Comparison of ENCODE assay signal across 29 cellular contexts in the genomic region with DNA sequence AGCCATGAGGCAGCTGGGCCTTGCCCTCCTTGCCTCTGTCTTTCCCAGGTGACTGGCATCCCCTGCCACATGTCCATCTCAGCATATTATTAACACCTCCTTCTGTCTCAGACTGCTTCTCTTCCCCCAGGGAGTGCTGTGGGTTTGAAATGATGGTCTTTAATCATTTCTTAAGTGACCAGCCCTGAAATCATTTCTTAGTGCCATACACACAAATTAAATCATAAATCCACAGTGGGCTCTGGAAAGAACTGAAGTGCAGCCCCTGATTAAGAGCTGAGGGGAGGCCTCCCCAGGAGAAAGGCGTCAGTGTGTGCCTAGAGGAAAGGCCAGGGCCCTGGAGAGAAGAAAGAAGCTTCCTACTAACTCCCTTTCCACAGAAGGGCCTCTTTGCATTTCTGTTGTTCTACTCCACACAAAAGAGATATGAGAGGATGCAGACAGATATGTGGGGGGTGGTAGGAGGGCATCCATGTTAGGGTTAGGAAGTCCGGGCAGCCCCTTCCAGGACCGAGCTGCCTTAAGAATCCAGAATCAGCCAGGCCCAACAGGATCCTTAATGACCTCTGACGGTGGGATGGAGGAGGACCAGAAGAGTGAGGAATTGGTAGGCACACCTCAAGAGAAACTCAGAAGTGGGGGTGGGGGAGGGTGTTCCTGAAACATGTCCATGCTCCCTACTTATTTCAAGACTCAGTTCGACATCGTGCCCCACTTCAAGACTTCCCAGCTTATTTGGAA.
"Had no signal": no experiment of that assay in that cellular context is flagged by ENCODE, and none has a peak within 500 bp of the region (broad histone marks: within the 10 kb centered on the region; RNA-seq: fewer than 3 reads in every experiment).

No MANE protein-coding gene starts in this region.

- H3K36me3 ChIP-seq: ascending aorta, brain microvascular endothelial cell, gastrocnemius medialis, heart left ventricle had no signal

- DNase-seq: activated CD4-positive, alpha-beta memory T cell treated with anti-CD3 and anti-CD28 coated beads, Interleukin-2, amount 10 ng/mL, durations not matched to agents 7 days and 5 days; activated CD4-positive, alpha-beta T cell treated with anti-CD3 and anti-CD28 coated beads for 36 hours; activated CD4-positive, alpha-beta T cell treated with anti-CD3 and anti-CD28 coated beads, Interleukin-2, amount 10 ng/mL, durations not matched to agents 7 days and 5 days; activated CD4-positive, alpha-beta T cell treated with anti-CD3 and anti-CD28 coated beads, Interleukin-2, amount 50 U/mL, for 4 hours; activated CD4-positive, CD25-positive, alpha-beta regulatory T cell; activated CD4-positive, CD25-positive, alpha-beta regulatory T cell treated with anti-CD3 and anti-CD28 coated beads, Interleukin-2, amount 50 U/mL, for 72 hours; activated CD8-positive, alpha-beta memory T cell treated with anti-CD3 and anti-CD28 coated beads, Interleukin-2, amount 50 U/mL, for 48 hours; activated gamma-delta T cell; activated naive CD4-positive, alpha-beta T cell; activated naive CD4-positive, alpha-beta T cell treated with anti-CD3 and anti-CD28 coated beads, Interleukin-2, amount 10 ng/mL, durations not matched to agents 7 days and 5 days; activated naive CD8-positive, alpha-beta T cell treated with anti-CD3 and anti-CD28 coated beads, Interleukin-2, amount 10 ng/mL, durations not matched to agents 7 days and 5 days; activated T-cell treated with anti-CD3 and anti-CD28 coated beads for 4 hours; activated T-cell treated with anti-CD3 and anti-CD28 coated beads, Interleukin-2, amount 50 U/mL, for 24 hours; activated T-cell treated with anti-CD3 and anti-CD28 coated beads, Interleukin-2, amount 50 U/mL, for 72 hours; brain microvascular endothelial cell; dorsolateral prefrontal cortex; effector memory CD4-positive, alpha-beta T cell; endodermal cell; foreskin keratinocyte; gastrocnemius medialis; glutamatergic neuron; heart left ventricle; T-helper 1 cell; T-helper 17 cell; T1000 had no signal

- H3K27ac ChIP-seq: ascending aorta, brain microvascular endothelial cell, coronary artery, foreskin keratinocyte, gastrocnemius medialis, heart left ventricle had no signal

- H3K27me3 ChIP-seq: ascending aorta, brain microvascular endothelial cell, dorsolateral prefrontal cortex, foreskin keratinocyte, gastrocnemius medialis, heart left ventricle had no signal

- H3K9me3 ChIP-seq: ascending aorta, gastrocnemius medialis, heart left ventricle had no signal

- ATAC-seq: activated CD4-positive, alpha-beta T cell treated with anti-CD3 and anti-CD28 coated beads for 36 hours; activated naive CD4-positive, alpha-beta T cell treated with anti-CD3 and anti-CD28 coated beads, Interleukin-2, amount 50 U/mL, for 72 hours; activated T-cell treated with anti-CD3 and anti-CD28 coated beads, Interleukin-2, amount 50 U/mL, for 72 hours; esophagus mucosa; foreskin keratinocyte; gastrocnemius medialis; heart left ventricle; T-helper 17 cell had no signal

- H3K4me3 ChIP-seq: ascending aorta, coronary artery, dorsolateral prefrontal cortex, gastrocnemius medialis, heart left ventricle had no signal

- H3K4me1 ChIP-seq: ascending aorta, foreskin keratinocyte, gastrocnemius medialis had no signal
